Comparison of ENCODE assay signal across 2 cellular contexts in genomic region chr6:52415333-52415732, GRCh38.
TF ChIP-seq lines count a peak whose summit lies in the region.

No MANE protein-coding gene starts in this region.

TF ChIP-seq in GM12891, 5 proteins besides CTCF, POLR2A, EP300 and RAD21:
- no peak for TF ChIP-seq PAX5 (IDR thresholded peaks at IDR 0.05; ENCODE audit: insufficient read depth, low read length, severe bottlenecking)
- no peak for TF ChIP-seq SPI1 (IDR thresholded peaks at IDR 0.05; ENCODE audit: low read depth, low read length)
- no peak for TF ChIP-seq POU2F2 (IDR thresholded peaks at IDR 0.05; ENCODE audit: low read depth, low read length)
- TF ChIP-seq POLR2AphosphoS5 (IDR thresholded peaks at IDR 0.05; ENCODE audit: low read depth, low read length): no peak
- TF ChIP-seq TAF1 (IDR thresholded peaks at IDR 0.05; ENCODE audit: low read depth, low read length): no peak

TF ChIP-seq in HCT116, 20 proteins besides CTCF, POLR2A, EP300 and RAD21 (continued from another document):
- TF ChIP-seq POLR2AphosphoS5 (IDR thresholded peaks at IDR 0.05; ENCODE audit: low read depth, low read length): no peak
- no peak for TF ChIP-seq EGR1 (IDR thresholded peaks at IDR 0.05; ENCODE audit: low read depth)
- TF ChIP-seq SIN3A (IDR thresholded peaks at IDR 0.05; ENCODE audit: low read depth): no peak
- no peak for TF ChIP-seq ZFX (IDR thresholded peaks at IDR 0.05)
